8 cellular contexts compared by ENCODE assay signal in genomic region chr19:3687774-3688706, GRCh38. TPM values are rescaled to one million over a fixed set of nuclear protein-coding genes. Genes with fewer than 3 reads are reported as not detected.
DNase-seq lines count a peak whose midpoint lies in the region; ATAC-seq and TF ChIP-seq lines count a peak whose summit lies in the region.

No MANE protein-coding gene starts in this region.

- H3K14ac ChIP-seq in mesenchymal stem cell (ENCODE audit: low read length in 2 of 2), result peak overlapping the region in 1 of 2 experiments; percentile 37

- peak overlapping the region; percentile 91 for H3K27ac Mint-ChIP-seq in CD4-positive, alpha-beta T cell

- H3K9ac ChIP-seq in mesenchymal stem cell (ENCODE audit: low read length), result no peak overlapping the region

- no peak for TF ChIP-seq CTCF in CD4-positive, alpha-beta T cell (IDR thresholded peaks at IDR 0.05)

- H3K9me3 Mint-ChIP-seq in CD4-positive, alpha-beta T cell, result no peaks in the 10 kb centered on the region

- no peak overlapping the region for H2BK15ac ChIP-seq in mesenchymal stem cell (ENCODE audit: low read depth, poor library complexity, severe bottlenecking)

- H3K27ac ChIP-seq in CD4-positive, alpha-beta T cell (ENCODE audit: low read depth, low read length), result peak overlapping the region; percentile 73
- H3K27ac ChIP-seq in angular gyrus (ENCODE audit: low read depth, low read length) (peak overlapping the region; percentile 52), mesenchymal stem cell (ENCODE audit: low read length, poor library complexity, severe bottlenecking) (peak overlapping the region; percentile 60)

- no peak overlapping the region for H2AFZ ChIP-seq in mesenchymal stem cell (ENCODE audit: low read depth, low read length)

- peak overlapping the region; percentile 16 for H4K8ac ChIP-seq in mesenchymal stem cell (ENCODE audit: low read length)

- intact Hi-C loops in CD4-positive, alpha-beta T cell (cut with DNase I, micrococcal nuclease), result no loop called here

- H3K27me3 Mint-ChIP-seq in CD4-positive, alpha-beta T cell, result no peaks in the 10 kb centered on the region

- peak in 8 of 10 experiments; percentile 18 to 63 (median 49) for DNase-seq in CD4-positive, alpha-beta T cell
- DNase-seq in NCI-H2107 (lab: John Stamatoyannopoulos, UW) (peak; percentile 46), mesenchymal stem cell (no peak), GOT3 (lab: John Stamatoyannopoulos, UW) (no peak), SHP77 treated with DMSO at 0.1 percent for 48 hours (lab: John Stamatoyannopoulos, UW) (no peak), medulla oblongata (ENCODE audit: extremely low spot score) (no peak), NCI-H748 treated with DMSO at 0.1 percent for 48 hours (lab: John Stamatoyannopoulos, UW) (no peak)

- peak overlapping the region; percentile 86 for H2AK5ac ChIP-seq in mesenchymal stem cell (ENCODE audit: low read length, severe bottlenecking)

- H3K4ac ChIP-seq in mesenchymal stem cell (ENCODE audit: low read depth in 1 of 2, low read length in 2 of 2), result no peak overlapping the region

- H3K4me3 Mint-ChIP-seq in CD4-positive, alpha-beta T cell, result peak overlapping the region; percentile 94

- H3K36me3 ChIP-seq in mesenchymal stem cell (ENCODE audit: control insufficient read depth in 1 of 2, insufficient read depth in 2 of 2, low read depth in 1 of 2, low read length in 2 of 2), result peaks cover 20 to 45% of the 10 kb centered on the region in 2 experiments

- CTCF ChIA-PET in CD4-positive, alpha-beta T cell (lab: Charles Lee), result interaction anchor here (1.1 kb wide), 1 partner anchor 12 kb away, joined by 3 read pairs; the partner anchor contains the start of gene PIP5K1C

- peaks cover 58% of the 10 kb centered on the region for H3K4me1 ChIP-seq in mesenchymal stem cell (ENCODE audit: control insufficient read depth, insufficient read depth, low read depth, low read length)

- no peak overlapping the region for H2BK12ac ChIP-seq in mesenchymal stem cell (ENCODE audit: low read length in 2 of 2)

- WGBS in mesenchymal stem cell, result 48% methylated on average over 55 of the region's 55 CpGs

- POLR2A ChIA-PET in CD4-positive, alpha-beta T cell (lab: Charles Lee), result interaction anchor here (0.6 to 2.8 kb wide), 17 partner anchors 11 to 1229 kb away, joined by 3 to 49 read pairs (median 4); partner anchors contain the start of genes APBA3, DOHH, EEF2 and MRPL54

- no peaks in the 10 kb centered on the region for H3K27me3 ChIP-seq in CD4-positive, alpha-beta T cell (ENCODE audit: control insufficient read depth, insufficient read depth, low read length)
- H3K27me3 ChIP-seq in mesenchymal stem cell (ENCODE audit: control insufficient read depth in 1 of 2, insufficient read depth in 1 of 2, low read length in 2 of 2), result no peaks in the 10 kb centered on the region

- H4K91ac ChIP-seq in mesenchymal stem cell (ENCODE audit: low read length), result peak overlapping the region; percentile 74

- peak; percentile 71 for ATAC-seq in CD4-positive, alpha-beta T cell (ENCODE audit: poor library complexity)

- H3K4me1 Mint-ChIP-seq in CD4-positive, alpha-beta T cell (ENCODE audit: low read depth), result peaks cover 60% of the 10 kb centered on the region

- H3K9me3 ChIP-seq in CD4-positive, alpha-beta T cell (ENCODE audit: control insufficient read depth, low read length), result no peaks in the 10 kb centered on the region
- H3K9me3 ChIP-seq in mesenchymal stem cell (ENCODE audit: control insufficient read depth, low read length), result peaks cover 5% of the 10 kb centered on the region

- peak overlapping the region; percentile 24 for H2BK120ac ChIP-seq in mesenchymal stem cell (ENCODE audit: low read depth, low read length)

- H3K18ac ChIP-seq in mesenchymal stem cell (ENCODE audit: low read depth in 1 of 2, low read length in 2 of 2), result no peak overlapping the region

- peak overlapping the region; percentile 67 for H2BK5ac ChIP-seq in mesenchymal stem cell (ENCODE audit: low read depth, low read length, poor library complexity, severe bottlenecking)

- no peak overlapping the region for H3K23ac ChIP-seq in mesenchymal stem cell (ENCODE audit: low read length in 2 of 2)

- peak overlapping the region in 1 of 2 experiments; percentile 11 for H3K4me3 ChIP-seq in mesenchymal stem cell (ENCODE audit: insufficient read depth in 1 of 2, low read depth in 1 of 2, low read length in 2 of 2)

- H3K4me2 ChIP-seq in mesenchymal stem cell (ENCODE audit: low read length, poor library complexity, severe bottlenecking), result peak overlapping the region; percentile 61

- H3K36me3 Mint-ChIP-seq in CD4-positive, alpha-beta T cell (ENCODE audit: low read depth), result peaks cover 10% of the 10 kb centered on the region

- H3K79me1 ChIP-seq in mesenchymal stem cell (replicated peaks; ENCODE audit: low read length, poor library complexity, severe bottlenecking), result peaks cover 1% of the 10 kb centered on the region

RNA-seq across cellular contexts. Expression of gene PIP5K1C, which starts 12.2 kb away (rescaled TPM):
- 10 to 100 TPM; 14.7 to 15.5 TPM for total RNA-seq in CD4-positive, alpha-beta T cell
- polyA plus RNA-seq in mesenchymal stem cell (2013, experiment 1 of 2), result 52.2 TPM
- 51.8 TPM for polyA plus RNA-seq in mesenchymal stem cell (2013, experiment 2 of 2)

RNA-seq across cellular contexts. Expression of gene TJP3, which starts 20.1 kb away (rescaled TPM):
- total RNA-seq in CD4-positive, alpha-beta T cell, result 1 to 10 TPM; 8.2 to 9.0 TPM
- not detected for polyA plus RNA-seq in mesenchymal stem cell (2013, experiment 1 of 2)
- not detected for polyA plus RNA-seq in mesenchymal stem cell (2013, experiment 2 of 2)

Comparison
In these comparisons a context has a peak if more than half of its experiments do, and no peak if none do; other contexts are left out.
1. DNase-seq: peak in CD4-positive, alpha-beta T cell (8 of 10) and NCI-H2107 (single experiment); none in mesenchymal stem cell (single experiment), GOT3 (single experiment), SHP77 treated with DMSO at 0.1 percent for 48 hours (single experiment), medulla oblongata (single experiment) and NCI-H748 treated with DMSO at 0.1 percent for 48 hours (single experiment).
2. Peak in every context shown above with its lines, with median percentiles within 50 percentile points of each other: H3K27ac ChIP-seq.